ENCODE assay signal across 8 cellular contexts in genomic region chr3:49939858-49940666, GRCh38. TPM values are rescaled to one million over a fixed set of nuclear protein-coding genes. Genes with fewer than 3 reads are reported as not detected.
DNase-seq lines count a peak whose midpoint lies in the region; TF ChIP-seq lines count a peak whose summit lies in the region.

RBM6 (plus strand) TSS chr3:49940150; CDS start chr3:49962642, 22,492 bp downstream.

- no peak within 1 kb of the TSS for H3K23ac ChIP-seq in H9 (ENCODE audit: insufficient read length, low read depth, low read length)

- peak; percentile 96 for DNase-seq in ELR (ENCODE audit: low read depth)
- peak; percentile 99 for DNase-seq in H9
- peak; percentile 97 for DNase-seq in MG63
- peak; percentile 93 for DNase-seq in SHP77 treated with DMSO at 0.1 percent for 48 hours (lab: John Stamatoyannopoulos, UW)
- peak; percentile 98 for DNase-seq in activated effector memory CD4-positive, alpha-beta T cell treated with anti-CD3 and anti-CD28 coated beads, Interleukin-2, amount 50 U/mL, for 16 hours
- DNase-seq in fibroblast of the aortic adventitia (ENCODE audit: low read depth), result peak; percentile 96

- H3K36me3 Mint-ChIP-seq in H9 (ENCODE audit: insufficient read depth in 1 of 3, low read depth in 3 of 3) (peaks cover 12 to 14% (median 12%) of the 10 kb centered on the region in 3 experiments; a peak in 5 of 7 replicates), nephron (ENCODE audit: low read depth) (peaks cover 8% of the 10 kb centered on the region)
- H3K36me3 Mint-ChIP-seq in stimulated activated naive CD8-positive, alpha-beta T cell treated with anti-CD3 and anti-CD28 coated beads, Interleukin-15, Interleukin-2, amounts not matched to agents 100 ng/mL and 50 ng/mL, for 24 hours (ENCODE audit: low read depth), result peaks cover 21% of the 10 kb centered on the region

- no peak within 1 kb of the TSS for H2BK12ac ChIP-seq in H9 (ENCODE audit: insufficient read length, low read depth, low read length)

- TF ChIP-seq CTCF in H9 (conservative IDR thresholded peaks at IDR 0.05), result no peak
- TF ChIP-seq CTCF in fibroblast of the aortic adventitia (IDR thresholded peaks at IDR 0.05; ENCODE audit: insufficient read depth, low read length), result no peak
- no peak for TF ChIP-seq CTCF in nephron (IDR thresholded peaks at IDR 0.05; ENCODE audit: unreplicated experiment in 3 of 3)

- no peak within 1 kb of the TSS for H2AK5ac ChIP-seq in H9 (ENCODE audit: insufficient read length, low read length)

- peaks cover 6% of the 10 kb centered on the region; the same call in 1 of the 2 replicates for H3K36me3 ChIP-seq in MG63

- no peak within 1 kb of the TSS for H4K8ac ChIP-seq in H9 (replicated peaks; ENCODE audit: insufficient read length, low read depth, low read length)

- peak within 1 kb of the TSS; percentile 41; the same call in 1 of the 2 replicates for H3K14ac ChIP-seq in H9 (ENCODE audit: insufficient read depth, low read length)

- H4K91ac ChIP-seq in H9 (ENCODE audit: insufficient read length, low read depth, low read length), result no peak within 1 kb of the TSS

- H3K4me3 ChIP-seq in MG63 (peak within 1 kb of the TSS; percentile 71), fibroblast of the aortic adventitia (ENCODE audit: low read depth, low read length) (peak within 1 kb of the TSS; percentile 91)

- H3K4me2 ChIP-seq in H9 (ENCODE audit: insufficient read depth, insufficient read length, low read length), result peak within 1 kb of the TSS; percentile 80

- no peak within 1 kb of the TSS for H2BK20ac ChIP-seq in H9 (ENCODE audit: low read depth, low read length, poor library complexity, severe bottlenecking)

- no peak within 1 kb of the TSS for H4K5ac ChIP-seq in H9 (ENCODE audit: insufficient read length, low read depth, low read length)

- H3K27ac ChIP-seq in H9 (ENCODE audit: insufficient read length, low read depth, low read length), result no peak within 1 kb of the TSS

- H3K56ac ChIP-seq in H9 (ENCODE audit: insufficient read length, low read depth, low read length), result no peak within 1 kb of the TSS

- no peak within 1 kb of the TSS for H2BK15ac ChIP-seq in H9 (ENCODE audit: low read depth, low read length)

- H3K9me3 ChIP-seq in H9 (ENCODE audit: control insufficient read depth, low read depth, low read length) (no peaks in the 10 kb centered on the region), MG63 (no peaks in the 10 kb centered on the region)

- H3K4me1 Mint-ChIP-seq in H9 (peaks cover 4 to 9% of the 10 kb centered on the region in 2 experiments), nephron (peaks cover 14% of the 10 kb centered on the region)
- peaks cover 33% of the 10 kb centered on the region for H3K4me1 Mint-ChIP-seq in stimulated activated naive CD8-positive, alpha-beta T cell treated with anti-CD3 and anti-CD28 coated beads, Interleukin-15, Interleukin-2, amounts not matched to agents 100 ng/mL and 50 ng/mL, for 24 hours (ENCODE audit: low read depth)

- peak within 1 kb of the TSS; percentile 55 for H3K18ac ChIP-seq in H9 (ENCODE audit: insufficient read length, low read depth, low read length)

- WGBS in H9 (ENCODE audit: extremely low coverage, insufficient read length, low lambda C conversion rate), result no CpG with 5 or more reads among the region's 74 CpGs

- H3K4me3 Mint-ChIP-seq in H9 (peak within 1 kb of the TSS; percentile 97 to 99), nephron (peak within 1 kb of the TSS; percentile 93 to 99 (median 96))
- H3K4me3 Mint-ChIP-seq in stimulated activated naive CD8-positive, alpha-beta T cell treated with anti-CD3 and anti-CD28 coated beads, Interleukin-15, Interleukin-2, amounts not matched to agents 100 ng/mL and 50 ng/mL, for 24 hours, result peak within 1 kb of the TSS; percentile 98

- peak within 1 kb of the TSS; percentile 87 for H3K9ac ChIP-seq in H9 (ENCODE audit: extremely low read depth, insufficient read length, low read length)

- no peak within 1 kb of the TSS for H3T11ph ChIP-seq in H9 (ENCODE audit: low read length)

- H2BK120ac ChIP-seq in H9 (ENCODE audit: low read depth, low read length, poor library complexity, severe bottlenecking), result no peak within 1 kb of the TSS

- H3K9me3 Mint-ChIP-seq in H9 (no peaks in the 10 kb centered on the region; a peak in 1 of 5 replicates), nephron (no peaks in the 10 kb centered on the region)
- no peaks in the 10 kb centered on the region for H3K9me3 Mint-ChIP-seq in stimulated activated naive CD8-positive, alpha-beta T cell treated with anti-CD3 and anti-CD28 coated beads, Interleukin-15, Interleukin-2, amounts not matched to agents 100 ng/mL and 50 ng/mL, for 24 hours

- no peaks in the 10 kb centered on the region for H3K79me1 ChIP-seq in H9 (ENCODE audit: insufficient read depth, low read depth, low read length, poor library complexity, severe bottlenecking)

- peak within 1 kb of the TSS; percentile 96 to 98 (median 97) for H3K27ac Mint-ChIP-seq in H9
- H3K27ac Mint-ChIP-seq in nephron, result peak within 1 kb of the TSS; percentile 91 to 100 (median 99)
- peak within 1 kb of the TSS; percentile 95 for H3K27ac Mint-ChIP-seq in stimulated activated naive CD8-positive, alpha-beta T cell treated with anti-CD3 and anti-CD28 coated beads, Interleukin-15, Interleukin-2, amounts not matched to agents 100 ng/mL and 50 ng/mL, for 24 hours

- no peak within 1 kb of the TSS for H3K4ac ChIP-seq in H9 (ENCODE audit: low read depth, low read length)

- no peaks in the 10 kb centered on the region for H4K20me1 ChIP-seq in H9 (ENCODE audit: control insufficient read depth, insufficient read depth, insufficient read length)

- no peak within 1 kb of the TSS for H2BK5ac ChIP-seq in H9 (ENCODE audit: insufficient read length, low read length)

- peaks cover 23% of the 10 kb centered on the region; the same call in 1 of the 2 replicates for H3K79me2 ChIP-seq in H9 (ENCODE audit: insufficient read depth, low read length)

- H2AFZ ChIP-seq in H9 (ENCODE audit: low read length), result no peak within 1 kb of the TSS

- no peaks in the 10 kb centered on the region for H3K4me1 ChIP-seq in H9 (ENCODE audit: insufficient read depth, low read length)

- peaks cover 3% of the 10 kb centered on the region for H3K23me2 ChIP-seq in H9 (ENCODE audit: insufficient read length, low read depth, low read length, poor library complexity, severe bottlenecking)

- H3K27me3 Mint-ChIP-seq in H9 (ENCODE audit: low read depth) (no peaks in the 10 kb centered on the region), nephron (ENCODE audit: low read depth) (peaks cover 4% of the 10 kb centered on the region)
- no peaks in the 10 kb centered on the region for H3K27me3 Mint-ChIP-seq in stimulated activated naive CD8-positive, alpha-beta T cell treated with anti-CD3 and anti-CD28 coated beads, Interleukin-15, Interleukin-2, amounts not matched to agents 100 ng/mL and 50 ng/mL, for 24 hours

- H3K27me3 ChIP-seq in H9 (ENCODE audit: insufficient read depth, low read length) (no peaks in the 10 kb centered on the region), MG63 (no peaks in the 10 kb centered on the region)

RNA-seq across cellular contexts. Expression of gene RBM6, which starts in this region (rescaled TPM):
- 81.4 and 90.7 TPM in 2 replicates for total RNA-seq in H9 (2021)
- total RNA-seq in MG63 (2014; rRNA removed; shearing (Covaris generic); ENCODE audit: low replicate concordance), result 12.9 and 13.2 TPM in 2 replicates
- total RNA-seq in fibroblast of the aortic adventitia (ENCODE audit: low replicate concordance), result 48.5 and 82.5 TPM in 2 replicates
